In genomic region chr4:21522296-21522695, GRCh38 we compare ENCODE assay signal across 27 cellular contexts.
"Had no signal": no experiment of that assay in that cellular context is flagged by ENCODE, and none has a peak within 500 bp of the region (broad histone marks: within the 10 kb centered on the region; RNA-seq: fewer than 3 reads in every experiment).

No MANE protein-coding gene starts in this region.

- H3K4me3 ChIP-seq: gastrocnemius medialis, left lung, mucosa of descending colon, pancreas, right atrium auricular region, smooth muscle cell, stomach, thyroid gland, vagina had no signal

- H3K9me3 Mint-ChIP-seq: dendritic cell treated with granulocyte-macrophage colony-stimulating factor and Interleukin-4, amounts not matched to agents 40 ng/mL and 50 ng/mL, for 4 days; mesothelial cell of epicardium had no signal

- H3K27ac Mint-ChIP-seq: dendritic cell treated with granulocyte-macrophage colony-stimulating factor and Interleukin-4, amounts not matched to agents 40 ng/mL and 50 ng/mL, for 4 days; mesothelial cell of epicardium; naive B cell; natural killer cell treated with Interleukin-12 subunit alpha and Interleukin-12 subunit beta and Interleukin-15 and Interleukin-18, amount 100 ng/mL, for 72 hours had no signal

- ATAC-seq: gastrocnemius medialis; left cardiac atrium; left lung; mucosa of descending colon; natural killer cell treated with Interleukin-12 subunit alpha and Interleukin-12 subunit beta and Interleukin-15 and Interleukin-18, amount 100 ng/mL, for 72 hours; pancreas; sciatic nerve had no signal

- H3K27me3 Mint-ChIP-seq: dendritic cell treated with granulocyte-macrophage colony-stimulating factor and Interleukin-4, amounts not matched to agents 40 ng/mL and 50 ng/mL, for 4 days; naive B cell; natural killer cell treated with Interleukin-12 subunit alpha and Interleukin-12 subunit beta and Interleukin-15 and Interleukin-18, amount 100 ng/mL, for 72 hours had no signal

- H3K36me3 Mint-ChIP-seq: mesothelial cell of epicardium; naive B cell; natural killer cell treated with Interleukin-12 subunit alpha and Interleukin-12 subunit beta and Interleukin-15 and Interleukin-18, amount 100 ng/mL, for 72 hours had no signal

- H3K36me3 ChIP-seq: gastrocnemius medialis, left lung, neutrophil, pancreas, right atrium auricular region, stomach, thyroid gland, vagina had no signal

- H3K4me3 Mint-ChIP-seq: dendritic cell treated with granulocyte-macrophage colony-stimulating factor and Interleukin-4, amounts not matched to agents 40 ng/mL and 50 ng/mL, for 4 days; mesothelial cell of epicardium; naive B cell; natural killer cell treated with Interleukin-12 subunit alpha and Interleukin-12 subunit beta and Interleukin-15 and Interleukin-18, amount 100 ng/mL, for 72 hours; neural crest cell had no signal

- H3K4me1 ChIP-seq: gastrocnemius medialis, left lung, pancreas, right atrium auricular region, stomach, thyroid gland, vagina had no signal

- H3K9me3 ChIP-seq: gastrocnemius medialis, left lung, mucosa of descending colon, neutrophil, pancreas, right atrium auricular region, stomach, thyroid gland, vagina had no signal

- H3K27me3 ChIP-seq: gastrocnemius medialis, left lung, neutrophil, pancreas, right atrium auricular region, stomach, thyroid gland, vagina had no signal

- H3K27ac ChIP-seq: gastrocnemius medialis, left lung, neutrophil, pancreas, right atrium auricular region, stomach, thyroid gland, vagina had no signal

- H3K4me1 Mint-ChIP-seq: mesothelial cell of epicardium, naive B cell, neural crest cell had no signal

- DNase-seq: effector CD8-positive, alpha-beta T cell; gastrocnemius medialis; head of caudate nucleus; kidney; left cardiac atrium; left lung; mesenchymal stem cell; mucosa of descending colon; naive B cell; pancreas; stimulated activated CD4-positive, alpha-beta T cell treated with anti-CD3 and anti-CD28 coated beads, Interleukin-12 subunit alpha, Interleukin-12 subunit beta, amount 100 ng/mL, for 4 hours; stimulated activated CD4-positive, alpha-beta T cell treated with anti-CD3 and anti-CD28 coated beads, Interleukin-1b, Interleukin-23, amount 100 ng/mL, for 48 hours; stimulated activated CD4-positive, alpha-beta T cell treated with anti-CD3 and anti-CD28 coated beads, Interleukin-4, amount 100 ng/mL, for 1 hour; stimulated activated CD8-positive, alpha-beta memory T cell treated with anti-CD3 and anti-CD28 coated beads, Interleukin-4, amount 100 ng/mL, for 48 hours; stimulated activated naive CD4-positive, alpha-beta T cell treated with Interleukin-2 at 50 U/mL for 16 hours; stomach; thyroid gland; trophoblast cell had no signal
